ENCODE assay signal across 1 cellular context in the genomic region with DNA sequence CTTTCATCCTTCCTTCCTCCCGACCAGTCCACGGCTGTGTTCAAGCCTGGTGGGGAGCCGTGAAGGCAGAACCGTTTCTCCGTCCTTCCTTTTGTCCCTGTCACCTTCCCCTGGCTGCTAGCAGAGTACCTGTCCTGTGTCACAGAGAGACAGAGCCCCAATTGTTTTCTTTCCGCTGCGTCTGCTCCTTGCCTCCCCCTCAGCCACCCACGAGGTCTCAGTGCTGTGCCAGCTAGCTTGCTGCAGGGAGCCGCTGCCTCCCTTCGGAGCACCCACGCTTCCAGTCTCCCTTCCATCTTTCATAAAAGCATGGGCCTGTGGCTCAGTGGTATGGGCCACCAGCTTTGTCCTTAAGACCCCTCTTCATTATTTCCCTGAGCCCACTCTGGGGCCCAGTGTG.
TF ChIP-seq lines count a peak whose summit lies in the region.

No MANE protein-coding gene starts in this region.

TF ChIP-seq in WTC11, 78 proteins besides CTCF, POLR2A, EP300 and RAD21 (continued from another document):
- no peak for TF ChIP-seq PRDM15 (CRISPR knock-in tag; IDR thresholded peaks at IDR 0.05)
- TF ChIP-seq MLX (CRISPR knock-in tag; IDR thresholded peaks at IDR 0.05), result no peak
- no peak for TF ChIP-seq NFE2L1 (CRISPR knock-in tag; IDR thresholded peaks at IDR 0.05)
- no peak for TF ChIP-seq GABPB1 (CRISPR knock-in tag; IDR thresholded peaks at IDR 0.05)
- TF ChIP-seq E2F5 (CRISPR knock-in tag; IDR thresholded peaks at IDR 0.05), result no peak
- TF ChIP-seq, protein P1, sequence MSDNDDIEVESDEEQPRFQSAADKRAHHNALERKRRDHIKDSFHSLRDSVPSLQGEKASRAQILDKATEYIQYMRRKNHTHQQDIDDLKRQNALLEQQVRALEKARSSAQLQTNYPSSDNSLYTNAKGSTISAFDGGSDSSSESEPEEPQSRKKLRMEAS (CRISPR knock-in tag; IDR thresholded peaks at IDR 0.05), result no peak
- no peak for TF ChIP-seq ZNF263 (CRISPR knock-in tag; IDR thresholded peaks at IDR 0.05; ENCODE audit: low read depth)
- TF ChIP-seq ZNF532 (CRISPR knock-in tag; IDR thresholded peaks at IDR 0.05; ENCODE audit: borderline replicate concordance), result no peak
- no peak for TF ChIP-seq TCF7 (CRISPR knock-in tag; IDR thresholded peaks at IDR 0.05; ENCODE audit: low read depth)
- no peak for TF ChIP-seq GRHL2 (CRISPR knock-in tag; IDR thresholded peaks at IDR 0.05; ENCODE audit: insufficient replicate concordance, severe bottlenecking)
TF ChIP-seq in WTC11: peak in this region for 0.
